ENCODE assay signal across 8 cellular contexts in genomic region chr4:26583865-26584652, GRCh38. TPM values are rescaled to one million over a fixed set of nuclear protein-coding genes. Genes with fewer than 3 reads are reported as not detected.
A peak's percentile ranks its signal among the peaks of the same experiment; 100 is the strongest.
DNase-seq lines count a peak whose midpoint lies in the region; TF ChIP-seq lines count a peak whose summit lies in the region.

TSS of gene TBC1D19 (plus strand) at chr4:26584084. CDS start at chr4:26584194, 110 bp downstream.

- peak within 1 kb of the TSS; percentile 97 for H3K27ac Mint-ChIP-seq in activated naive CD4-positive, alpha-beta T cell treated with anti-CD3 and anti-CD28 coated beads, Interleukin-2, amount 10 ng/mL, durations not matched to agents 7 days and 5 days

- H3K27me3 Mint-ChIP-seq in activated naive CD4-positive, alpha-beta T cell treated with anti-CD3 and anti-CD28 coated beads, Interleukin-2, amount 10 ng/mL, durations not matched to agents 7 days and 5 days: no peaks in the 10 kb centered on the region

- H3K4me1 Mint-ChIP-seq in activated naive CD4-positive, alpha-beta T cell treated with anti-CD3 and anti-CD28 coated beads, Interleukin-2, amount 10 ng/mL, durations not matched to agents 7 days and 5 days: peaks cover 34% of the 10 kb centered on the region

- H3K4me3 ChIP-seq in HFF-Myc (replicated peaks; ENCODE audit: low read depth, low read length) (peak within 1 kb of the TSS; percentile 78), SJSA1 (peak within 1 kb of the TSS; percentile 67), suprapubic skin (peak within 1 kb of the TSS; percentile 62)

- H3K9me3 ChIP-seq in SJSA1 (replicated peaks): no peaks in the 10 kb centered on the region
- H3K9me3 ChIP-seq in suprapubic skin: no peaks in the 10 kb centered on the region

- no peaks in the 10 kb centered on the region; the same call in 1 of the 2 replicates for H3K4me1 ChIP-seq in SJSA1 (replicated peaks)
- peaks cover 12% of the 10 kb centered on the region for H3K4me1 ChIP-seq in suprapubic skin

- H3K27ac ChIP-seq in SJSA1 (peak within 1 kb of the TSS; percentile 57), suprapubic skin (peak within 1 kb of the TSS; percentile 73)

- under 1% methylated on average over 27 of the region's 39 CpGs for WGBS in suprapubic skin

- TF ChIP-seq POLR2A in suprapubic skin (IDR thresholded peaks at IDR 0.05): no peak

- peak within 1 kb of the TSS; percentile 93 for H3K4me3 Mint-ChIP-seq in activated naive CD4-positive, alpha-beta T cell treated with anti-CD3 and anti-CD28 coated beads, Interleukin-2, amount 10 ng/mL, durations not matched to agents 7 days and 5 days

- H3K36me3 ChIP-seq in SJSA1 (no peaks in the 10 kb centered on the region), suprapubic skin (no peaks in the 10 kb centered on the region)

- TF ChIP-seq CTCF in HFF-Myc (IDR thresholded peaks at IDR 0.05; ENCODE audit: low read depth, low read length, missing control alignments) (no peak), suprapubic skin (IDR thresholded peaks at IDR 0.05) (no peak)

- H3K27me3 ChIP-seq in SJSA1 (replicated peaks): no peaks in the 10 kb centered on the region
- no peaks in the 10 kb centered on the region for H3K27me3 ChIP-seq in suprapubic skin

- H3K9me3 Mint-ChIP-seq in activated naive CD4-positive, alpha-beta T cell treated with anti-CD3 and anti-CD28 coated beads, Interleukin-2, amount 10 ng/mL, durations not matched to agents 7 days and 5 days: peaks cover 2% of the 10 kb centered on the region

- DNase-seq in GM04504 (ENCODE audit: low read depth) (peak; percentile 65), HFF-Myc (ENCODE audit: extremely low read depth, low read depth) (peak; percentile 74), MV-4-11 (lab: John Stamatoyannopoulos, UW) (peak; percentile 81), SJSA1 (ENCODE audit: low read depth in 1 of 2, low spot score in 2 of 2) (peak; percentile 72 to 75), globus pallidus (ENCODE audit: low spot score) (peak; percentile 86), occipital lobe (lab: John Stamatoyannopoulos, UW) (peak; percentile 85), suprapubic skin (ENCODE audit: low spot score in 2 of 2) (peak; percentile 91 to 94)
- peak; percentile 91 for DNase-seq in activated naive CD4-positive, alpha-beta T cell treated with anti-CD3 and anti-CD28 coated beads, Interleukin-2, amount 10 ng/mL, durations not matched to agents 7 days and 5 days

- H3K36me3 Mint-ChIP-seq in activated naive CD4-positive, alpha-beta T cell treated with anti-CD3 and anti-CD28 coated beads, Interleukin-2, amount 10 ng/mL, durations not matched to agents 7 days and 5 days: no peaks in the 10 kb centered on the region

- TF ChIP-seq EP300 in suprapubic skin (IDR thresholded peaks at IDR 0.05): no peak

- CTCF ChIA-PET in activated naive CD4-positive, alpha-beta T cell treated with anti-CD3 and anti-CD28 coated beads, Interleukin-2, amount 10 ng/mL, durations not matched to agents 7 days and 5 days (lab: Charles Lee): interaction anchor here (0.8 to 1.4 kb wide), 3 partner anchors 18 to 426 kb away, joined by 4 to 5 read pairs (median 5); no protein-coding TSS in a partner anchor

RNA-seq across cellular contexts. Expression of gene TBC1D19, which starts in this region (rescaled TPM):
- 8.4 and 9.7 TPM in 2 replicates for total RNA-seq in SJSA1 (2014; rRNA removed; shearing (Covaris generic))
- total RNA-seq in occipital lobe (104 TPM), suprapubic skin (10 to 100 TPM in 2 of 4 donors, 1 to 10 TPM in 2; 6.2 to 16.2 (median 11.9) TPM)

Comparison
In these comparisons a context has a peak if more than half of its experiments do, and no peak if none do; other contexts are left out.
1. Peak in every context shown above with its lines: DNase-seq, H3K4me3 ChIP-seq and H3K27ac ChIP-seq.